13 cellular contexts compared by ENCODE assay signal in genomic region chr11:86811637-86812321, GRCh38. TPM values are rescaled to one million over a fixed set of nuclear protein-coding genes. Genes with fewer than 3 reads are reported as not detected.
DNase-seq lines count a peak whose midpoint lies in the region; ATAC-seq and TF ChIP-seq lines count a peak whose summit lies in the region.
"Had no signal": no experiment of that assay in that cellular context is flagged by ENCODE, and none has a peak within 500 bp of the region (broad histone marks: within the 10 kb centered on the region; RNA-seq: fewer than 3 reads in every experiment).

No MANE protein-coding gene starts in this region.

- peaks cover 77 to 79% of the 10 kb centered on the region in 2 donors for H3K4me1 Mint-ChIP-seq in natural killer cell
- H3K4me1 Mint-ChIP-seq: CD4-positive, alpha-beta memory T cell had no signal

- H3K9ac ChIP-seq in PC-3 (ENCODE audit: low read length), result no peak overlapping the region

- H3K27me3 Mint-ChIP-seq in natural killer cell (ENCODE audit: low read depth in 2 of 2), result no peaks in the 10 kb centered on the region

- no peaks in the 10 kb centered on the region for H3K9me3 Mint-ChIP-seq in natural killer cell
- H3K9me3 Mint-ChIP-seq: CD4-positive, alpha-beta memory T cell had no signal

- intact Hi-C loops in PC-3 (cut with micrococcal nuclease), result no loop called here
- intact Hi-C loops in natural killer cell (cut with micrococcal nuclease), result no loop called here

- POLR2A ChIA-PET in PC-3 (lab: Charles Lee; ENCODE audit: unreplicated experiment), result no interaction called here

- no peak overlapping the region for H3K4me3 Mint-ChIP-seq in natural killer cell
- H3K4me3 Mint-ChIP-seq: CD4-positive, alpha-beta memory T cell had no signal

- H3K27ac ChIP-seq in PC-3 (ENCODE audit: low read length) (peak overlapping the region; percentile 12; the same call in 1 of the 2 replicates), osteoblast (ENCODE audit: low read depth, low read length) (peak overlapping the region; percentile 10)
- H3K27ac ChIP-seq: neutrophil had no signal

- ATAC-seq in PC-3, result peak; percentile 60
- ATAC-seq in esophagus mucosa, result peak; percentile 60
- ATAC-seq in HG03095 (IDR thresholded peaks at IDR 0.05; ENCODE audit: unreplicated experiment), result no peak
- no peak for ATAC-seq in natural killer cell

- CTCF ChIA-PET in PC-3 (lab: Charles Lee), result no interaction called here

- peaks cover 35% of the 10 kb centered on the region for H3K4me1 ChIP-seq in PC-3 (ENCODE audit: insufficient read depth, low read length)
- peaks cover 35% of the 10 kb centered on the region for H3K4me1 ChIP-seq in osteoblast (ENCODE audit: insufficient read depth, low read length)

- no peak overlapping the region for H2AFZ ChIP-seq in PC-3 (ENCODE audit: low read length)
- H2AFZ ChIP-seq in osteoblast (ENCODE audit: low read length), result no peak overlapping the region

- H4K20me1 ChIP-seq in PC-3 (ENCODE audit: low read length) (no peaks in the 10 kb centered on the region), osteoblast (ENCODE audit: insufficient read depth, low read length) (peaks cover 2% of the 10 kb centered on the region)

- H3K4me2 ChIP-seq in PC-3 (ENCODE audit: low read length), result 0 out of 2 replicates have a peak overlapping the region, but pooled peaks have one; percentile 8
- peak overlapping the region; percentile 10 for H3K4me2 ChIP-seq in osteoblast (ENCODE audit: insufficient read depth, low read length)

- H3K79me2 ChIP-seq in PC-3 (ENCODE audit: low read length) (peaks cover 37% of the 10 kb centered on the region), osteoblast (ENCODE audit: insufficient read depth, low read length) (peaks cover 59% of the 10 kb centered on the region)

- H3K36me3 Mint-ChIP-seq in natural killer cell, result peaks cover 6% of the 10 kb centered on the region
- H3K36me3 Mint-ChIP-seq: CD4-positive, alpha-beta memory T cell had no signal

- H3K27ac Mint-ChIP-seq in natural killer cell, result no peak overlapping the region
- H3K27ac Mint-ChIP-seq: CD4-positive, alpha-beta memory T cell had no signal

- H3K9me2 ChIP-seq in PC-3 (replicated peaks; ENCODE audit: low read length), result no peaks in the 10 kb centered on the region

- TF ChIP-seq CTCF in PC-3 (conservative IDR thresholded peaks at IDR 0.05; ENCODE audit: low read depth, low read length) (no peak), osteoblast (IDR thresholded peaks at IDR 0.05; ENCODE audit: extremely low read depth, low read depth, low read length) (no peak), natural killer cell (IDR thresholded peaks at IDR 0.05) (no peak)

- no TSS peak for BruUV-seq in PC-3 (replicated peaks; lab: Mats Ljungman, UMichigan)

- H3K4me3 ChIP-seq in PC-3 (ENCODE audit: low read length), result no peak overlapping the region
- no peak overlapping the region for H3K4me3 ChIP-seq in osteoblast (ENCODE audit: insufficient read depth, low read length)

- H3F3A ChIP-seq in PC-3 (ENCODE audit: low read length, unreplicated experiment), result no peaks in the 10 kb centered on the region

- peak; percentile 43 for DNase-seq in AG20443 (ENCODE audit: low spot score)
- peak; percentile 76 for DNase-seq in PC-3
- no peak for DNase-seq in osteoblast (ENCODE audit: insufficient read length, low spot score, missing footprints)
- no peak for DNase-seq in cerebellar cortex (ENCODE audit: low spot score)
- DNase-seq in dedifferentiated amniotic fluid mesenchymal stem cell (ENCODE audit: extremely low spot score), result no peak
- no peak for DNase-seq in natural killer cell
- DNase-seq: activated CD8-positive, alpha-beta memory T cell treated with anti-CD3 and anti-CD28 coated beads, Interleukin-2, amount 50 U/mL, for 48 hours; caudate nucleus; CD4-positive, alpha-beta memory T cell; MM.1S had no signal

- H3K36me3 ChIP-seq in PC-3 (ENCODE audit: low read depth, low read length) (peaks cover 7% of the 10 kb centered on the region; the same call in 1 of the 2 replicates), osteoblast (ENCODE audit: insufficient read depth, low read length) (peaks cover 22% of the 10 kb centered on the region)
- H3K36me3 ChIP-seq: neutrophil had no signal

- H3K27me3 ChIP-seq in PC-3 (ENCODE audit: low read length) (no peaks in the 10 kb centered on the region), osteoblast (ENCODE audit: insufficient read depth, low read length) (no peaks in the 10 kb centered on the region)
- H3K27me3 ChIP-seq: neutrophil had no signal

- H3K9me3 ChIP-seq in PC-3 (ENCODE audit: low read length), result no peaks in the 10 kb centered on the region
- no peaks in the 10 kb centered on the region for H3K9me3 ChIP-seq in osteoblast (ENCODE audit: low read depth, low read length)
- H3K9me3 ChIP-seq: neutrophil had no signal

RNA-seq across cellular contexts. Expression of gene PRSS23, which starts 11.4 kb away (rescaled TPM):
- total RNA-seq in PC-3 (2014; rRNA removed), result 39.0 and 43.2 TPM in 2 replicates
- total RNA-seq in esophagus mucosa, result 11.6 TPM
- 826 and 895 TPM in 2 replicates for total RNA-seq in osteoblast
- total RNA-seq in natural killer cell, result 10 to 100 TPM; 79.3 to 96.5 (median 84.3) TPM
- total RNA-seq: CD4-positive, alpha-beta memory T cell had no signal

Comparison
In these comparisons a context has a peak if more than half of its experiments do, and no peak if none do; other contexts are left out.
1. DNase-seq: peak in AG20443 (single experiment) and PC-3 (single experiment); none in osteoblast (single experiment), cerebellar cortex (single experiment), dedifferentiated amniotic fluid mesenchymal stem cell (single experiment) and natural killer cell (single experiment).
2. ATAC-seq: peak in PC-3 (single experiment) and esophagus mucosa (single experiment); none in HG03095 (single experiment) and natural killer cell (0 of 3).